ENCODE assay signal across 14 cellular contexts in the genomic region with DNA sequence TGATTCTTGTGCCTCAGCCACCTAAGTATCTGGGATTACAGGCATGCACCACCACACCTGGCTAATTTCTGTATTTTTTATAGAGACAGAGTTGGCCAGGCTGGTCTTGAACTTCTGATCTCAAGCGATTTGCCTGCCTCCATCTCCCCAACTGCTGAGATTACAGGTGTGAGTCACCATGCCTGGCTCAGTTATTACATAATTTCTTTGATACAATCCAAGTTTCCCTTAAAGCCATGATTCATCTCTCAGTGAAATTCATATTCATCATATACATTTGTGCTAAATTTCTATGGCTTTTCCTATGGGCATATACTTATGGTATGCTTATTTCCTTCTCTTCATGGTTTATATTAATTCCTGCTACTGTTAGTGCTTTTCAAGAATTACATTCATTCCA. TPM values are rescaled to one million over a fixed set of nuclear protein-coding genes. Genes with fewer than 3 reads are reported as not detected.
DNase-seq lines count a peak whose midpoint lies in the region; ATAC-seq, FAIRE-seq and TF ChIP-seq lines count a peak whose summit lies in the region.
"Had no signal": no experiment of that assay in that cellular context is flagged by ENCODE, and none has a peak within 500 bp of the region (broad histone marks: within the 10 kb centered on the region; RNA-seq: fewer than 3 reads in every experiment).

No MANE protein-coding gene starts in this region.

- peak overlapping the region; percentile 55 for H3K27ac Mint-ChIP-seq in activated T-cell treated with anti-CD3 and anti-CD28 coated beads, Interleukin-2, amount 50 U/mL, for 72 hours
- H3K27ac Mint-ChIP-seq: GM23338 had no signal

- H3K4me3 ChIP-seq in bronchial epithelial cell (ENCODE audit: low read depth, low read length): no peak overlapping the region
- H3K4me3 ChIP-seq: BLaER1, GM23338 had no signal

- peaks cover 15% of the 10 kb centered on the region for H3K4me1 Mint-ChIP-seq in activated T-cell treated with anti-CD3 and anti-CD28 coated beads, Interleukin-2, amount 50 U/mL, for 72 hours (ENCODE audit: low read depth)

- H3K27me3 ChIP-seq in bronchial epithelial cell (ENCODE audit: control insufficient read depth, insufficient read depth, low read length): peaks cover 3% of the 10 kb centered on the region
- H3K27me3 ChIP-seq: BLaER1 had no signal

- no peak overlapping the region for H3K4me3 Mint-ChIP-seq in activated T-cell treated with anti-CD3 and anti-CD28 coated beads, Interleukin-2, amount 50 U/mL, for 72 hours
- H3K4me3 Mint-ChIP-seq: GM23338 had no signal

- no peaks in the 10 kb centered on the region for H3K9me3 Mint-ChIP-seq in activated T-cell treated with anti-CD3 and anti-CD28 coated beads, Interleukin-2, amount 50 U/mL, for 72 hours
- H3K9me3 Mint-ChIP-seq: CD8-positive, alpha-beta memory T cell; GM23338 had no signal

- FAIRE-seq in bronchial epithelial cell (lab: Jason Lieb, UNC): peak; percentile 55

- no peaks in the 10 kb centered on the region for H3K36me3 Mint-ChIP-seq in activated T-cell treated with anti-CD3 and anti-CD28 coated beads, Interleukin-2, amount 50 U/mL, for 72 hours (ENCODE audit: insufficient read depth in 2 of 2)

- no peaks in the 10 kb centered on the region for H3K36me3 ChIP-seq in bronchial epithelial cell (ENCODE audit: control insufficient read depth, insufficient read depth, low read length)
- H3K36me3 ChIP-seq: BLaER1 had no signal

- no peak for TF ChIP-seq CTCF in bronchial epithelial cell (IDR thresholded peaks at IDR 0.05; ENCODE audit: insufficient read depth, low read length, severe bottlenecking)

- no peak for ATAC-seq in activated T-cell treated with anti-CD3 and anti-CD28 coated beads, Interleukin-2, amount 50 U/mL, for 72 hours (replicated peaks in 1 of 2)
- ATAC-seq in GM19395 (IDR thresholded peaks at IDR 0.05; ENCODE audit: unreplicated experiment) (no peak), GM21447 (IDR thresholded peaks at IDR 0.05; ENCODE audit: unreplicated experiment) (no peak)
- ATAC-seq: GM23338 had no signal

- peaks cover 34% of the 10 kb centered on the region for H3K27me3 Mint-ChIP-seq in activated T-cell treated with anti-CD3 and anti-CD28 coated beads, Interleukin-2, amount 50 U/mL, for 72 hours (ENCODE audit: low read depth)

- no peak for DNase-seq in activated T-cell treated with anti-CD3 and anti-CD28 coated beads, Interleukin-2, amount 50 U/mL, for 72 hours
- DNase-seq in activated T-cell treated with anti-CD3 and anti-CD28 coated beads for 4 hours (no peak), HCEC 1CT (peak; percentile 3), bronchial epithelial cell (ENCODE audit: low read depth) (peak; percentile 78), iris pigment epithelial cell (ENCODE audit: low read depth) (peak; percentile 2), NCI-H2171 (lab: John Stamatoyannopoulos, UW) (no peak)
- DNase-seq: AML-193; Caco-2; CD8-positive, alpha-beta memory T cell; H7 had no signal

RNA-seq across cellular contexts. Expression of a gene that starts 29.1 kb away (rescaled TPM):
- not detected for total RNA-seq in activated T-cell treated with anti-CD3 and anti-CD28 coated beads, Interleukin-2, amount 50 U/mL, for 72 hours
- not detected in 2 replicates for total RNA-seq in bronchial epithelial cell
- total RNA-seq: Caco-2; CD8-positive, alpha-beta memory T cell; GM23338; H7 had no signal

Comparison
In these comparisons a context has a peak if more than half of its experiments do, and no peak if none do; other contexts are left out.
1. DNase-seq: peak in HCEC 1CT (single experiment), bronchial epithelial cell (single experiment) and iris pigment epithelial cell (single experiment); none in activated T-cell treated with anti-CD3 and anti-CD28 coated beads, Interleukin-2, amount 50 U/mL, for 72 hours (0 of 2), activated T-cell treated with anti-CD3 and anti-CD28 coated beads for 4 hours (single experiment) and NCI-H2171 (single experiment).